ENCODE assay signal across 15 cellular contexts in the genomic region with DNA sequence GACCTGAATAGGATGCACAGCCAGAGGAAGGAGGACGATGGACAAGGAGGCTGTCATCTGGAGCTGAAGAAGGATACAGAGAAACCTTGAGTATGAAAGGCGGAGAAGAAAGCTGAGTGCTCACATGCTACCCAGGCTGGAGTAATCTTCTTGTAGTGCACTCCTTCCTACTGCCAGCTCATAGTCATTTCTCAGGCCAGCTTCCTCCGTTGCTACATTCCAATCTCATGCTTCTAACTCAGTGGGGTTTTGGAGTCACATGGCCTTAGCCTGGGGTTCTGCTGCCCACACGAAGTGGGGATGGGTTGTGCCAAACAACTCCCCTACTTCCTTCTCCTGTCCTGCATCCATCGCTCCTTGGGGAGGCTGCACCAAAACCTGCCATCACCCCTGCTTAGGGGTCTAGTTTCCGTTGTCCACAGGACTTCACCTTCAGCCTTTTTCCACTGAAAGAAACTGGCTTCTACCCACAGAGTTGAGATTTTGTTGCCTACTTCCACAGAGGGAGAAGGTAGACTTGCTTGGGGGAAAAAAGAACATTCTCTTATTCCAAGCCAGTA.
A peak's percentile ranks its signal among the peaks of the same experiment; 100 is the strongest.
DNase-seq lines count a peak whose midpoint lies in the region; ATAC-seq and TF ChIP-seq lines count a peak whose summit lies in the region.
"Had no signal": no experiment of that assay in that cellular context is flagged by ENCODE, and none has a peak within 500 bp of the region (broad histone marks: within the 10 kb centered on the region; RNA-seq: fewer than 3 reads in every experiment).

No MANE protein-coding gene starts in this region.

- TF ChIP-seq CTCF in KMS-11 (conservative IDR thresholded peaks at IDR 0.05; ENCODE audit: low read depth, low read length), result no peak
- TF ChIP-seq CTCF in fibroblast of mammary gland (conservative IDR thresholded peaks at IDR 0.05; ENCODE audit: control insufficient read depth, insufficient read depth, low read depth, low read length), result no peak
- TF ChIP-seq CTCF in gastrocnemius medialis (IDR thresholded peaks at IDR 0.05 in 4 of 5, conservative IDR thresholded peaks at IDR 0.05 in 1 of 5), result no peak
- no peak for TF ChIP-seq CTCF in breast epithelium (IDR thresholded peaks at IDR 0.05)

- H4K8ac ChIP-seq in trophoblast cell (ENCODE audit: low read depth, low read length), result no peak overlapping the region

- H3K9ac ChIP-seq in KMS-11, result no peak overlapping the region
- H3K9ac ChIP-seq in trophoblast cell (ENCODE audit: low read length), result no peak overlapping the region

- peak overlapping the region; percentile 43; the same call in 1 of the 2 replicates for H2AFZ ChIP-seq in KMS-11 (ENCODE audit: low read depth)
- no peak overlapping the region for H2AFZ ChIP-seq in trophoblast cell (ENCODE audit: insufficient read depth, low read length, poor library complexity)

- H3K18ac ChIP-seq in trophoblast cell (ENCODE audit: low read length), result no peak overlapping the region

- ATAC-seq in gastrocnemius medialis, result no peak
- ATAC-seq: Panc1, Right ventricle myocardium inferior had no signal

- in situ Hi-C loops in gastrocnemius medialis (cut with MboI; ENCODE audit: low sequenced_read_pairs in 4 of 4), result no loop called here

- no peak for TF ChIP-seq POLR2A in gastrocnemius medialis (IDR thresholded peaks at IDR 0.05)
- no peak for TF ChIP-seq POLR2A in breast epithelium (IDR thresholded peaks at IDR 0.05)

- H3K79me2 ChIP-seq in KMS-11 (ENCODE audit: insufficient read depth, low read depth) (no peaks in the 10 kb centered on the region), trophoblast cell (ENCODE audit: control insufficient read depth, insufficient read depth, low read length, poor library complexity) (no peaks in the 10 kb centered on the region)

- no peak overlapping the region for H2BK5ac ChIP-seq in trophoblast cell (ENCODE audit: low read depth, low read length, poor library complexity)

- no peak overlapping the region for H3K14ac ChIP-seq in trophoblast cell (ENCODE audit: low read length)

- no peak overlapping the region for H2BK12ac ChIP-seq in trophoblast cell (ENCODE audit: low read length)

- peak overlapping the region; percentile 47; the same call in 1 of the 2 replicates for H3K4me2 ChIP-seq in KMS-11
- H3K4me2 ChIP-seq in trophoblast cell (ENCODE audit: low read length), result no peak overlapping the region

- H3K9me3 ChIP-seq in trophoblast cell (ENCODE audit: insufficient read depth, low read depth, low read length) (no peaks in the 10 kb centered on the region), gastrocnemius medialis (no peaks in the 10 kb centered on the region), breast epithelium (no peaks in the 10 kb centered on the region)

- H3K4me1 ChIP-seq in KMS-11 (ENCODE audit: low read depth, poor library complexity, severe bottlenecking) (peaks cover 26% of the 10 kb centered on the region), trophoblast cell (ENCODE audit: control insufficient read depth in 1 of 2, insufficient read depth in 2 of 2, low read length in 2 of 2) (no peaks in the 10 kb centered on the region), gastrocnemius medialis (no peaks in the 10 kb centered on the region), breast epithelium (no peaks in the 10 kb centered on the region)

- no peak overlapping the region for H2BK120ac ChIP-seq in trophoblast cell (ENCODE audit: insufficient read depth, low read length, poor library complexity)

- intact Hi-C loops in gastrocnemius medialis (cut with DNase I; ENCODE audit: low total_unique reads) (no loop called here), breast epithelium (cut with DNase I; ENCODE audit: low total_unique reads) (no loop called here)

- H3K27me3 ChIP-seq in KMS-11 (ENCODE audit: insufficient read depth, low read depth) (no peaks in the 10 kb centered on the region), trophoblast cell (ENCODE audit: insufficient read depth, low read length) (no peaks in the 10 kb centered on the region), gastrocnemius medialis (no peaks in the 10 kb centered on the region), breast epithelium (no peaks in the 10 kb centered on the region)

- H4K91ac ChIP-seq in trophoblast cell (ENCODE audit: low read depth, low read length), result no peak overlapping the region

- H3K36me3 ChIP-seq in KMS-11 (ENCODE audit: insufficient read depth) (no peaks in the 10 kb centered on the region), trophoblast cell (ENCODE audit: control insufficient read depth in 1 of 2, insufficient read depth in 2 of 2, low read length in 2 of 2) (no peaks in the 10 kb centered on the region), gastrocnemius medialis (no peaks in the 10 kb centered on the region), breast epithelium (no peaks in the 10 kb centered on the region)

- H3K4ac ChIP-seq in trophoblast cell (ENCODE audit: low read depth, low read length), result no peak overlapping the region

- DNase-seq in AG20443 (ENCODE audit: low spot score) (peak; percentile 43), fibroblast of mammary gland (ENCODE audit: low read depth) (peak; percentile 6), trophoblast cell (no peak), gastrocnemius medialis (no peak), breast epithelium (ENCODE audit: low spot score in 2 of 2) (no peak), germinal center (ENCODE audit: low spot score) (no peak)
- no peak for DNase-seq in stimulated activated CD4-positive, alpha-beta T cell treated with anti-CD3 and anti-CD28 coated beads, Interleukin-2, amount 100 ng/mL, for 48 hours
- DNase-seq: CD4-positive, alpha-beta memory T cell; GF-D8; H7; Karpas-422; NCI-H1694 had no signal

- H3K23ac ChIP-seq in trophoblast cell (ENCODE audit: low read length), result no peak overlapping the region

- H3K27ac ChIP-seq in KMS-11, result peak overlapping the region; percentile 49
- no peak overlapping the region for H3K27ac ChIP-seq in trophoblast cell (ENCODE audit: low read depth, low read length)
- no peak overlapping the region for H3K27ac ChIP-seq in gastrocnemius medialis
- H3K27ac ChIP-seq in breast epithelium, result no peak overlapping the region

- WGBS in trophoblast cell (ENCODE audit: extremely low coverage, insufficient coverage, insufficient read length), result no CpG with 5 or more reads among the region's 6 CpGs

- H3K79me1 ChIP-seq in trophoblast cell (ENCODE audit: low read length), result no peaks in the 10 kb centered on the region

- H3K4me3 ChIP-seq in KMS-11 (IDR thresholded peaks at IDR 0.05; ENCODE audit: insufficient read depth, low read depth, low read length) (no peak overlapping the region), fibroblast of mammary gland (ENCODE audit: control insufficient read depth, low read depth, low read length) (no peak overlapping the region), trophoblast cell (ENCODE audit: low read depth, low read length) (peak overlapping the region; percentile 18), gastrocnemius medialis (no peak overlapping the region), breast epithelium (no peak overlapping the region)

- H4K12ac ChIP-seq in trophoblast cell (ENCODE audit: low read depth, low read length), result no peak overlapping the region

- H2AK5ac ChIP-seq in trophoblast cell (ENCODE audit: low read length), result no peak overlapping the region

- H4K20me1 ChIP-seq in KMS-11 (ENCODE audit: insufficient read depth), result no peaks in the 10 kb centered on the region

Comparison
In these comparisons a context has a peak if more than half of its experiments do, and no peak if none do; other contexts are left out.
1. DNase-seq: peak in AG20443 (single experiment) and fibroblast of mammary gland (single experiment); none in trophoblast cell (0 of 2), stimulated activated CD4-positive, alpha-beta T cell treated with anti-CD3 and anti-CD28 coated beads, Interleukin-2, amount 100 ng/mL, for 48 hours (0 of 2), gastrocnemius medialis (0 of 2), breast epithelium (0 of 2) and germinal center (single experiment).